20 cellular contexts compared by ENCODE assay signal in genomic region chr11:74390697-74391096, GRCh38. TPM values are rescaled to one million over a fixed set of nuclear protein-coding genes. Genes with fewer than 3 reads are reported as not detected.
A peak's percentile ranks its signal among the peaks of the same experiment; 100 is the strongest.
DNase-seq lines count a peak whose midpoint lies in the region; ATAC-seq, FAIRE-seq and TF ChIP-seq lines count a peak whose summit lies in the region.
"Had no signal": no experiment of that assay in that cellular context is flagged by ENCODE, and none has a peak within 500 bp of the region (broad histone marks: within the 10 kb centered on the region; RNA-seq: fewer than 3 reads in every experiment).

No MANE protein-coding gene starts in this region.

- H3K9ac ChIP-seq in HepG2 (ENCODE audit: insufficient read depth, low read depth, low read length) = no peak overlapping the region

- no peak overlapping the region for H2AFZ ChIP-seq in HepG2 (ENCODE audit: low read length)
- H2AFZ ChIP-seq: GM23338, PC-9 had no signal

- POLR2A ChIA-PET in activated CD4-positive, alpha-beta T cell treated with anti-CD3 and anti-CD28 coated beads for 36 hours (lab: Charles Lee) = interaction anchor here (0.6 to 1.2 kb wide), 3 partner anchors 8 to 70 kb away, joined by 3 to 11 read pairs (median 4); partner anchors contain the start of gene PGM2L1
- POLR2A ChIA-PET in HepG2 (lab: Yijun Ruan, JAX) = no interaction called here

- intact Hi-C loops in activated CD4-positive, alpha-beta T cell treated with anti-CD3 and anti-CD28 coated beads for 36 hours (cut with DNase I, micrococcal nuclease) = loop anchor here (1.0 to 10.0 kb wide), 5 partner anchors 8 to 594 kb away; partner anchors contain the start of genes LIPT2 (in 1 of the 2), NEU3 (in 1 of the 2) and PGM2L1 (in 1 of the 2)
- intact Hi-C loops in HepG2 (cut with micrococcal nuclease; ENCODE audit: unreplicated experiment) = no loop called here
- intact Hi-C loops in right lobe of liver (cut with DNase I) = loop anchor here in 1 of 2 donors (5.0 kb wide), 1 partner anchor 52 kb away; no protein-coding TSS in a partner anchor
- intact Hi-C loops in activated T-helper 2 cell treated with anti-CD3 and anti-CD28 coated beads, Interferon-gamma antibody, Interleukin-2, Interleukin-4, amounts not matched to agents 10 μg/mL and 5 μg/mL and 100 μg/mL, durations not matched to agents 14 hours and 24 hours and 36 hours (cut with micrococcal nuclease) = loop anchor here (1.0 to 10.0 kb wide), 2 partner anchors 8 to 554 kb away; partner anchors contain the start of genes PGM2L1, SPCS2 and XRRA1

- H3K79me2 ChIP-seq in HepG2 (ENCODE audit: insufficient read depth, low read length) = no peaks in the 10 kb centered on the region

- H3K27ac ChIP-seq in HepG2 (ENCODE audit: extremely low read length, insufficient read depth, low read length) (no peak overlapping the region), right lobe of liver (no peak overlapping the region)
- H3K27ac ChIP-seq: PC-9 had no signal

- DNase-seq in activated CD4-positive, alpha-beta T cell treated with anti-CD3 and anti-CD28 coated beads for 36 hours = no peak
- DNase-seq in activated CD4-positive, alpha-beta T cell treated with anti-CD3 and anti-CD28 coated beads, Interleukin-2, amount 50 U/mL, for 4 hours = no peak
- DNase-seq in HepG2 (ENCODE audit: low spot score) = no peak
- DNase-seq in right lobe of liver = no peak
- no peak for DNase-seq in activated T-helper 2 cell treated with anti-CD3 and anti-CD28 coated beads, Interferon-gamma antibody, Interleukin-2, Interleukin-4, amounts not matched to agents 10 μg/mL and 5 μg/mL and 100 μg/mL, durations not matched to agents 14 hours and 24 hours and 36 hours (ENCODE audit: low spot score)
- no peak for DNase-seq in cortex of kidney (lab: John Stamatoyannopoulos, UW)
- DNase-seq in NCI-H2029 treated with DMSO at 0.1 percent for 48 hours (lab: John Stamatoyannopoulos, UW) = no peak
- DNase-seq: 8988T, DMS79 treated with DMSO at 0.1 percent for 48 hours, NCI-H1436, NCI-H2081 treated with DMSO at 0.1 percent for 48 hours, NCI-H226, NCI-H526 treated with DMSO at 0.1 percent for 48 hours, PC-9 had no signal

- H3K4me3 ChIP-seq in HepG2 (replicated peaks in 1 of 3; ENCODE audit: insufficient read depth in 1 of 3, low read depth in 2 of 3, low read length in 3 of 3) (no peak overlapping the region), right lobe of liver (no peak overlapping the region)
- H3K4me3 ChIP-seq: GM23338, PC-9 had no signal

- BruUV-seq in HepG2 (replicated peaks; lab: Mats Ljungman, UMichigan) = no TSS peak

- CTCF ChIA-PET in activated CD4-positive, alpha-beta T cell treated with anti-CD3 and anti-CD28 coated beads for 36 hours (lab: Charles Lee) = interaction anchor here (0.8 to 5.2 kb wide), 15 partner anchors 9 to 335 kb away, joined by 3 to 102 read pairs (median 5); partner anchors contain the start of genes PGM2L1 and POLD3
- CTCF ChIA-PET in HepG2 (lab: Yijun Ruan, JAX; ENCODE audit: low intra/inter-chr PET ratio, low total read pairs) = no interaction called here

- H3K36me3 ChIP-seq in HepG2 (replicated peaks in 1 of 2; ENCODE audit: control insufficient read depth in 1 of 2, insufficient read depth in 2 of 2, low read length in 2 of 2) = no peaks in the 10 kb centered on the region
- no peaks in the 10 kb centered on the region for H3K36me3 ChIP-seq in right lobe of liver

- no peaks in the 10 kb centered on the region for H4K20me1 ChIP-seq in HepG2 (ENCODE audit: insufficient read depth, low read length)

- FAIRE-seq in HepG2 (lab: Jason Lieb, UNC) = no peak
- FAIRE-seq: G401.6, GM12891, HTR-8/SVneo had no signal

- H3K4me1 ChIP-seq in HepG2 (ENCODE audit: insufficient read depth, low read length) = no peaks in the 10 kb centered on the region
- H3K4me1 ChIP-seq in right lobe of liver = no peaks in the 10 kb centered on the region

- no peak for TF ChIP-seq RAD21 in HepG2 (CRISPR knock-in tag; IDR thresholded peaks at IDR 0.05)

- H3K9me3 Mint-ChIP-seq in activated CD4-positive, alpha-beta T cell treated with anti-CD3 and anti-CD28 coated beads for 36 hours (ENCODE audit: low read depth) = no peaks in the 10 kb centered on the region
- no peaks in the 10 kb centered on the region for H3K9me3 Mint-ChIP-seq in activated T-helper 2 cell treated with anti-CD3 and anti-CD28 coated beads, Interferon-gamma antibody, Interleukin-2, Interleukin-4, amounts not matched to agents 10 μg/mL and 5 μg/mL and 100 μg/mL, durations not matched to agents 14 hours and 24 hours and 36 hours
- H3K9me3 Mint-ChIP-seq in stimulated activated naive CD8-positive, alpha-beta T cell treated with anti-CD3 and anti-CD28 coated beads, Interleukin-15, Interleukin-2, amounts not matched to agents 100 ng/mL and 50 ng/mL, for 24 hours = no peaks in the 10 kb centered on the region
- H3K9me3 Mint-ChIP-seq: CD14-positive monocyte, GM23338 had no signal

- ATAC-seq in activated CD4-positive, alpha-beta T cell treated with anti-CD3 and anti-CD28 coated beads for 36 hours = peak; percentile 85
- ATAC-seq in HepG2 = no peak
- no peak for ATAC-seq in right lobe of liver
- ATAC-seq: GM23338 had no signal

- TF ChIP-seq EP300 in HepG2 (IDR thresholded peaks at IDR 0.05; ENCODE audit: low read depth in 2 of 2, low read length in 2 of 2) = no peak
- TF ChIP-seq EP300 in HepG2 (CRISPR knock-in tag; IDR thresholded peaks at IDR 0.05; ENCODE audit: borderline replicate concordance) = no peak

- H3K27me3 Mint-ChIP-seq in activated CD4-positive, alpha-beta T cell treated with anti-CD3 and anti-CD28 coated beads for 36 hours = no peaks in the 10 kb centered on the region
- no peaks in the 10 kb centered on the region for H3K27me3 Mint-ChIP-seq in activated T-helper 2 cell treated with anti-CD3 and anti-CD28 coated beads, Interferon-gamma antibody, Interleukin-2, Interleukin-4, amounts not matched to agents 10 μg/mL and 5 μg/mL and 100 μg/mL, durations not matched to agents 14 hours and 24 hours and 36 hours (ENCODE audit: low read depth)
- H3K27me3 Mint-ChIP-seq in stimulated activated naive CD8-positive, alpha-beta T cell treated with anti-CD3 and anti-CD28 coated beads, Interleukin-15, Interleukin-2, amounts not matched to agents 100 ng/mL and 50 ng/mL, for 24 hours = no peaks in the 10 kb centered on the region

- in situ Hi-C loops in HepG2 (cut with HindIII; ENCODE audit: extremely low pct_ligation_motif_present, low pct_unique_long_range_greater_than_20kb) = loop anchor here (10.0 kb wide), 1 partner anchor 54 kb away; no protein-coding TSS in a partner anchor

- no peaks in the 10 kb centered on the region for H3K27me3 ChIP-seq in HepG2 (ENCODE audit: control insufficient read depth in 1 of 2, insufficient read depth in 2 of 2, low read length in 2 of 2)
- no peaks in the 10 kb centered on the region for H3K27me3 ChIP-seq in right lobe of liver

- H3K4me2 ChIP-seq in HepG2 (ENCODE audit: low read depth, low read length) = no peak overlapping the region
- H3K4me2 ChIP-seq: GM23338, PC-9 had no signal

- H3K27ac Mint-ChIP-seq in activated CD4-positive, alpha-beta T cell treated with anti-CD3 and anti-CD28 coated beads for 36 hours = peak overlapping the region; percentile 79
- peak overlapping the region; percentile 2 for H3K27ac Mint-ChIP-seq in activated T-helper 2 cell treated with anti-CD3 and anti-CD28 coated beads, Interferon-gamma antibody, Interleukin-2, Interleukin-4, amounts not matched to agents 10 μg/mL and 5 μg/mL and 100 μg/mL, durations not matched to agents 14 hours and 24 hours and 36 hours
- peak overlapping the region; percentile 62 for H3K27ac Mint-ChIP-seq in stimulated activated naive CD8-positive, alpha-beta T cell treated with anti-CD3 and anti-CD28 coated beads, Interleukin-15, Interleukin-2, amounts not matched to agents 100 ng/mL and 50 ng/mL, for 24 hours
- H3K27ac Mint-ChIP-seq: CD14-positive monocyte, GM23338 had no signal

- TF ChIP-seq POLR2A in HepG2 (IDR thresholded peaks at IDR 0.05; ENCODE audit: insufficient read depth in 1 of 2, low read depth in 2 of 2, low read length in 2 of 2) (no peak), right lobe of liver (IDR thresholded peaks at IDR 0.05) (no peak)

- WGBS in HepG2 (ENCODE audit: low lambda C conversion rate) = 41% methylated on average over 2 of the region's 2 CpGs
- WGBS in right lobe of liver (ENCODE audit: insufficient coverage, low coverage, low lambda C conversion rate, missing lambda C conversion rate) = 72% methylated on average over 2 of the region's 2 CpGs

- peak overlapping the region; percentile 46 for H3K4me3 Mint-ChIP-seq in activated CD4-positive, alpha-beta T cell treated with anti-CD3 and anti-CD28 coated beads for 36 hours
- H3K4me3 Mint-ChIP-seq in activated T-helper 2 cell treated with anti-CD3 and anti-CD28 coated beads, Interferon-gamma antibody, Interleukin-2, Interleukin-4, amounts not matched to agents 10 μg/mL and 5 μg/mL and 100 μg/mL, durations not matched to agents 14 hours and 24 hours and 36 hours (ENCODE audit: low read depth) = no peak overlapping the region
- peak overlapping the region; percentile 18 for H3K4me3 Mint-ChIP-seq in stimulated activated naive CD8-positive, alpha-beta T cell treated with anti-CD3 and anti-CD28 coated beads, Interleukin-15, Interleukin-2, amounts not matched to agents 100 ng/mL and 50 ng/mL, for 24 hours
- H3K4me3 Mint-ChIP-seq: CD14-positive monocyte, GM23338 had no signal

- peaks cover 51% of the 10 kb centered on the region for H3K4me1 Mint-ChIP-seq in activated CD4-positive, alpha-beta T cell treated with anti-CD3 and anti-CD28 coated beads for 36 hours
- H3K4me1 Mint-ChIP-seq in activated T-helper 2 cell treated with anti-CD3 and anti-CD28 coated beads, Interferon-gamma antibody, Interleukin-2, Interleukin-4, amounts not matched to agents 10 μg/mL and 5 μg/mL and 100 μg/mL, durations not matched to agents 14 hours and 24 hours and 36 hours (ENCODE audit: low read depth) = peaks cover 34% of the 10 kb centered on the region
- peaks cover 41% of the 10 kb centered on the region for H3K4me1 Mint-ChIP-seq in stimulated activated naive CD8-positive, alpha-beta T cell treated with anti-CD3 and anti-CD28 coated beads, Interleukin-15, Interleukin-2, amounts not matched to agents 100 ng/mL and 50 ng/mL, for 24 hours (ENCODE audit: low read depth)

- H3K36me3 Mint-ChIP-seq in activated CD4-positive, alpha-beta T cell treated with anti-CD3 and anti-CD28 coated beads for 36 hours (ENCODE audit: low read depth) = no peaks in the 10 kb centered on the region
- peaks cover 2% of the 10 kb centered on the region for H3K36me3 Mint-ChIP-seq in activated T-helper 2 cell treated with anti-CD3 and anti-CD28 coated beads, Interferon-gamma antibody, Interleukin-2, Interleukin-4, amounts not matched to agents 10 μg/mL and 5 μg/mL and 100 μg/mL, durations not matched to agents 14 hours and 24 hours and 36 hours (ENCODE audit: low read depth)
- H3K36me3 Mint-ChIP-seq in stimulated activated naive CD8-positive, alpha-beta T cell treated with anti-CD3 and anti-CD28 coated beads, Interleukin-15, Interleukin-2, amounts not matched to agents 100 ng/mL and 50 ng/mL, for 24 hours (ENCODE audit: low read depth) = no peaks in the 10 kb centered on the region
- H3K36me3 Mint-ChIP-seq: CD14-positive monocyte had no signal

- TF ChIP-seq CTCF in HepG2 (CRISPR knock-in tag; IDR thresholded peaks at IDR 0.05) (no peak), right lobe of liver (IDR thresholded peaks at IDR 0.05) (no peak)

- H3K9me3 ChIP-seq in HepG2 (ENCODE audit: low read length) (no peaks in the 10 kb centered on the region), right lobe of liver (no peaks in the 10 kb centered on the region)

RNA-seq across cellular contexts. Expression of gene PGM2L1, which starts 7.5 kb away (rescaled TPM):
- 10 to 100 TPM in 1 of 2 experiments, 1 to 10 TPM in 1; 8.8 to 11.0 TPM for total RNA-seq in activated CD4-positive, alpha-beta T cell treated with anti-CD3 and anti-CD28 coated beads for 36 hours
- total RNA-seq in HepG2 (2016; rRNA removed; fragmentation: Illumina TruSeq; extraction: Trizol) (1.2 and 2.1 TPM in 2 replicates), right lobe of liver (1 to 10 TPM in 4 of 6 experiments, under 1 TPM in 2; 0.92 to 2.0 (median 1.2) TPM)
- 0.09 and 0.30 TPM in 2 replicates for total RNA-seq in HepG2 (2016; cell fraction: cytosol; rRNA removed; fragmentation: Illumina TruSeq; extraction: Trizol; ENCODE audit: low read depth)
- total RNA-seq in HepG2 (2016; cell fraction: insoluble cytoplasmic fraction; rRNA removed; fragmentation: Illumina TruSeq; extraction: Trizol) = 1.2 and 2.2 TPM in 2 replicates
- 0.41 and 0.46 TPM in 2 replicates for total RNA-seq in HepG2 (2016; cell fraction: membrane; rRNA removed; fragmentation: Illumina TruSeq; extraction: Trizol)
- total RNA-seq in HepG2 (2016; cell fraction: nucleus; rRNA removed; fragmentation: Illumina TruSeq; extraction: Trizol) = 1.3 and 1.5 TPM in 2 replicates
- polyA plus RNA-seq in HepG2 (2011; rRNA removed) = 0.57 and 0.63 TPM in 2 replicates
- 0.24 and 0.55 TPM in 2 replicates for polyA plus RNA-seq in HepG2 (2011; cell fraction: cytosol; rRNA removed)
- 1.1 and 1.5 TPM in 2 replicates for polyA plus RNA-seq in HepG2 (2011; cell fraction: nucleus; rRNA removed)
- polyA plus RNA-seq in HepG2 (2012) = 1.5 and 1.6 TPM in 2 replicates
- 0.05 TPM in 2 replicates for polyA plus RNA-seq in HepG2 (2016; cell fraction: cytosol; fragmentation: Illumina TruSeq; extraction: Trizol; ENCODE audit: low read depth)
- 1.6 and 1.7 TPM in 2 replicates for polyA plus RNA-seq in HepG2 (2016; cell fraction: insoluble cytoplasmic fraction; fragmentation: Illumina TruSeq; extraction: Trizol; ENCODE audit: low read depth)
- 0.22 TPM in 2 replicates for polyA plus RNA-seq in HepG2 (2016; cell fraction: membrane; fragmentation: Illumina TruSeq; extraction: Trizol; ENCODE audit: low read depth)
- 0.63 and 1.1 TPM in 2 replicates for polyA plus RNA-seq in HepG2 (2016; cell fraction: nucleus; fragmentation: Illumina TruSeq; extraction: Trizol; ENCODE audit: insufficient read depth, low read depth)
- polyA minus RNA-seq in HepG2 (2011; rRNA and poly(A)+ RNA removed; ENCODE audit: low replicate concordance) = 1.3 and 2.3 TPM in 2 replicates
- 1.1 and 1.6 TPM in 2 replicates for polyA minus RNA-seq in HepG2 (2011; cell fraction: cytosol; rRNA and poly(A)+ RNA removed)
- polyA minus RNA-seq in HepG2 (2011; cell fraction: nucleus; rRNA and poly(A)+ RNA removed) = 2.5 and 3.2 TPM in 2 replicates
- 17.1 and 18.2 TPM in 2 replicates for total RNA-seq in activated T-helper 2 cell treated with anti-CD3 and anti-CD28 coated beads, Interferon-gamma antibody, Interleukin-2, Interleukin-4, amounts not matched to agents 10 μg/mL and 5 μg/mL and 100 μg/mL, durations not matched to agents 14 hours and 24 hours and 36 hours

Comparison
In these comparisons a context has a peak if more than half of its experiments do, and no peak if none do; other contexts are left out.
1. H3K27ac Mint-ChIP-seq: peak in every context shown above with its lines; median percentile 79 in activated CD4-positive, alpha-beta T cell treated with anti-CD3 and anti-CD28 coated beads for 36 hours; 62 in stimulated activated naive CD8-positive, alpha-beta T cell treated with anti-CD3 and anti-CD28 coated beads, Interleukin-15, Interleukin-2, amounts not matched to agents 100 ng/mL and 50 ng/mL, for 24 hours; 2 in activated T-helper 2 cell treated with anti-CD3 and anti-CD28 coated beads, Interferon-gamma antibody, Interleukin-2, Interleukin-4, amounts not matched to agents 10 μg/mL and 5 μg/mL and 100 μg/mL, durations not matched to agents 14 hours and 24 hours and 36 hours.